Comparison of ENCODE assay signal across 20 cellular contexts in genomic region chr1:191152776-191153175, GRCh38.
DNase-seq lines count a peak whose midpoint lies in the region; ATAC-seq and TF ChIP-seq lines count a peak whose summit lies in the region.
"Had no signal": no experiment of that assay in that cellular context is flagged by ENCODE, and none has a peak within 500 bp of the region (broad histone marks: within the 10 kb centered on the region; RNA-seq: fewer than 3 reads in every experiment).

No MANE protein-coding gene starts in this region.

- TF ChIP-seq CTCF in GM12865 (IDR thresholded peaks at IDR 0.05; ENCODE audit: insufficient read depth, low read depth, low read length, missing control alignments) (no peak), coronary artery (IDR thresholded peaks at IDR 0.05) (no peak)

- no peak overlapping the region for H3K27ac ChIP-seq in CD4-positive, alpha-beta memory T cell (ENCODE audit: low read depth, low read length)
- no peak overlapping the region for H3K27ac ChIP-seq in coronary artery
- H3K27ac ChIP-seq: HL-60, SJSA1 had no signal

- ATAC-seq in GM19463 (IDR thresholded peaks at IDR 0.05; ENCODE audit: unreplicated experiment): peak; percentile 59
- no peak for ATAC-seq in GM21515 (IDR thresholded peaks at IDR 0.05; ENCODE audit: unreplicated experiment)
- ATAC-seq: CD8-positive, alpha-beta T cell; GM23338 had no signal

- no peaks in the 10 kb centered on the region for H3K27me3 Mint-ChIP-seq in CD4-positive, alpha-beta memory T cell

- no peaks in the 10 kb centered on the region for H3K36me3 Mint-ChIP-seq in CD4-positive, alpha-beta memory T cell
- H3K36me3 Mint-ChIP-seq: CD8-positive, alpha-beta T cell had no signal

- H3K9me3 ChIP-seq in CD4-positive, alpha-beta memory T cell (ENCODE audit: control insufficient read depth in 1 of 2, low read length in 2 of 2): peaks cover 0 to 4% of the 10 kb centered on the region in 2 donors
- H3K9me3 ChIP-seq: BE2C had no signal

- no peaks in the 10 kb centered on the region for H3K27me3 ChIP-seq in CD4-positive, alpha-beta memory T cell (ENCODE audit: insufficient read depth, low read length)
- H3K27me3 ChIP-seq: BE2C, SJSA1 had no signal

- intact Hi-C loops in CD4-positive, alpha-beta memory T cell (cut with micrococcal nuclease): no loop called here

- H3K4me3 ChIP-seq in GM12865 (ENCODE audit: low read depth, low read length) (no peak overlapping the region), coronary artery (no peak overlapping the region)
- no peak overlapping the region for H3K4me3 ChIP-seq in CD4-positive, alpha-beta memory T cell (ENCODE audit: low read length in 2 of 2)
- H3K4me3 ChIP-seq: GM23338, SJSA1 had no signal

- peak; percentile 16 for DNase-seq in GM12865 (ENCODE audit: low read depth)
- peak; percentile 47 for DNase-seq in MV-4-11 (lab: John Stamatoyannopoulos, UW)
- peak; percentile 16 for DNase-seq in RPMI8226
- no peak for DNase-seq in iPS-NIHi11 (ENCODE audit: low spot score)
- DNase-seq in CD4-positive, alpha-beta memory T cell: no peak
- DNase-seq in coronary artery (ENCODE audit: low spot score): no peak
- DNase-seq: BE2C; CD8-positive, alpha-beta T cell; DMS 273 treated with DMSO at 0.1 percent for 48 hours; Karpas-422; MM.1S; NCI-H1436 treated with DMSO at 0.1 percent for 48 hours; NCI-H345; NCI-H526 treated with DMSO at 0.1 percent for 48 hours; T-helper 9 cell had no signal

- H3K36me3 ChIP-seq in CD4-positive, alpha-beta memory T cell (ENCODE audit: insufficient read depth, low read length): no peaks in the 10 kb centered on the region
- H3K36me3 ChIP-seq: BE2C, SJSA1 had no signal

- H3K4me3 Mint-ChIP-seq in CD4-positive, alpha-beta memory T cell: no peak overlapping the region
- H3K4me3 Mint-ChIP-seq: CD8-positive, alpha-beta T cell; GM23338 had no signal

- H3K27ac Mint-ChIP-seq in CD4-positive, alpha-beta memory T cell: no peak overlapping the region
- H3K27ac Mint-ChIP-seq: CD8-positive, alpha-beta T cell; GM23338 had no signal

- H3K9me3 Mint-ChIP-seq in CD4-positive, alpha-beta memory T cell: peaks cover 0 to 27% (median 7%) of the 10 kb centered on the region in 8 donors
- H3K9me3 Mint-ChIP-seq: GM23338 had no signal

- CTCF ChIA-PET in CD4-positive, alpha-beta memory T cell (lab: Charles Lee; ENCODE audit: partially characterized antibody): no interaction called here

- H3K4me1 Mint-ChIP-seq in CD4-positive, alpha-beta memory T cell: no peaks in the 10 kb centered on the region

- no peaks in the 10 kb centered on the region for H3K4me1 ChIP-seq in CD4-positive, alpha-beta memory T cell (ENCODE audit: insufficient read depth, low read length)
- H3K4me1 ChIP-seq: BE2C, SJSA1 had no signal

- POLR2A ChIA-PET in CD4-positive, alpha-beta memory T cell (lab: Charles Lee; ENCODE audit: partially characterized antibody): no interaction called here

Comparison
In these comparisons a context has a peak if more than half of its experiments do, and no peak if none do; other contexts are left out.
1. DNase-seq: peak in GM12865 (single experiment), MV-4-11 (single experiment) and RPMI8226 (single experiment); none in iPS-NIHi11 (single experiment), CD4-positive, alpha-beta memory T cell (0 of 5) and coronary artery (single experiment).